ENCODE assay signal across 1 cellular context in genomic region chr6:92219987-92220386, GRCh38.
A peak's percentile ranks its signal among the peaks of the same experiment; 100 is the strongest.
TF ChIP-seq lines count a peak whose summit lies in the region.

No MANE protein-coding gene starts in this region.

TF ChIP-seq in HEK293, 187 proteins besides CTCF, POLR2A, EP300 and RAD21 (continued from another document):
- TF ChIP-seq ZNF394 (tag by site-specific recombination; IDR thresholded peaks at IDR 0.05; ENCODE audit: borderline replicate concordance), result peak; percentile 88; the same call in 1 of the 2 replicates
